15 cellular contexts compared by ENCODE assay signal in genomic region chr19:18308051-18308947, GRCh38. TPM values are rescaled to one million over a fixed set of nuclear protein-coding genes. Genes with fewer than 3 reads are reported as not detected.
DNase-seq lines count a peak whose midpoint lies in the region; ATAC-seq, FAIRE-seq and TF ChIP-seq lines count a peak whose summit lies in the region.
"Had no signal": no experiment of that assay in that cellular context is flagged by ENCODE, and none has a peak within 500 bp of the region (broad histone marks: within the 10 kb centered on the region; RNA-seq: fewer than 3 reads in every experiment).

No MANE protein-coding gene starts in this region.

- H3K27ac ChIP-seq in right lobe of liver = peak overlapping the region in 1 of 3 donors; percentile 62
- peak overlapping the region in 2 of 3 donors; percentile 65 to 96 for H3K27ac ChIP-seq in thyroid gland
- H3K27ac ChIP-seq: HL-60 had no signal

- CTCF ChIA-PET in activated B cell treated with CpG ODN at 0.5 μM for 24 hours (lab: Charles Lee) = interaction anchor here (1.3 to 4.4 kb wide), 3 partner anchors 9 to 28 kb away, joined by 3 to 37 read pairs (median 5); partner anchors contain the start of gene JUND

- DNase-seq in activated B cell treated with CpG ODN at 0.5 μM for 24 hours (no peak), right lobe of liver (peak in 2 of 3 donors; percentile 66 to 71), thyroid gland (no peak), frontal cortex (ENCODE audit: low spot score in 2 of 2) (no peak), amniotic stem cell (lab: John Stamatoyannopoulos, UW) (no peak)
- no peak for DNase-seq in NK-92 treated with Interleukin-12 subunit alpha and Interleukin-12 subunit beta, amount 100 ng/mL, for 24 hours (lab: John Stamatoyannopoulos, UW)
- DNase-seq: activated CD4-positive, alpha-beta T cell treated with anti-CD3 and anti-CD28 coated beads, Interleukin-2, amount 50 U/mL, for 1 hour; Calu3; mesendoderm; occipital lobe; stimulated activated CD4-positive, alpha-beta T cell treated with anti-CD3 and anti-CD28 coated beads, Interleukin-1b, Interleukin-23, amount 100 ng/mL, for 48 hours had no signal

- H3K4me3 ChIP-seq in right lobe of liver (no peak overlapping the region), thyroid gland (replicated peaks in 1 of 3) (no peak overlapping the region)

- H3K27me3 ChIP-seq in right lobe of liver (no peaks in the 10 kb centered on the region), thyroid gland (no peaks in the 10 kb centered on the region)

- no peak for ATAC-seq in activated B cell treated with CpG ODN at 0.5 μM for 24 hours (ENCODE audit: low read depth)
- ATAC-seq in right lobe of liver = peak in 2 of 4 donors; percentile 51 to 61
- ATAC-seq: esophagus mucosa had no signal

- H3K27ac Mint-ChIP-seq in activated B cell treated with CpG ODN at 0.5 μM for 24 hours = peak overlapping the region; percentile 95

- intact Hi-C loops in activated B cell treated with CpG ODN at 0.5 μM for 24 hours (cut with micrococcal nuclease) (no loop called here), right lobe of liver (cut with DNase I) (no loop called here), thyroid gland (cut with DNase I) (no loop called here)

- no peaks in the 10 kb centered on the region for H3K9me3 ChIP-seq in right lobe of liver
- no peaks in the 10 kb centered on the region for H3K9me3 ChIP-seq in thyroid gland

- no peak overlapping the region for H3K4me3 Mint-ChIP-seq in activated B cell treated with CpG ODN at 0.5 μM for 24 hours
- H3K4me3 Mint-ChIP-seq: T-helper 1 cell treated with Interleukin-12 subunit alpha and Interleukin-12 subunit beta and Interleukin-4 antibody, amounts not matched to agents 30 μg/mL and 1 μg/mL, for 36 hours had no signal

- H3K27me3 Mint-ChIP-seq in activated B cell treated with CpG ODN at 0.5 μM for 24 hours = no peaks in the 10 kb centered on the region

- H3K9me3 Mint-ChIP-seq in activated B cell treated with CpG ODN at 0.5 μM for 24 hours = no peaks in the 10 kb centered on the region
- H3K9me3 Mint-ChIP-seq: T-helper 1 cell treated with Interleukin-12 subunit alpha and Interleukin-12 subunit beta and Interleukin-4 antibody, amounts not matched to agents 30 μg/mL and 1 μg/mL, for 36 hours had no signal

- peaks cover 43% of the 10 kb centered on the region for H3K36me3 Mint-ChIP-seq in activated B cell treated with CpG ODN at 0.5 μM for 24 hours (ENCODE audit: low read depth)

- no peak for FAIRE-seq in frontal cortex (lab: Jason Lieb, UNC)

- POLR2A ChIA-PET in activated B cell treated with CpG ODN at 0.5 μM for 24 hours (lab: Charles Lee) = interaction anchor here (1.2 to 3.2 kb wide), 6 partner anchors 8 to 29 kb away, joined by 4 to 176 read pairs (median 8); partner anchors contain the start of genes JUND and LSM4

- peaks cover 0 to 4% (median under 1%) of the 10 kb centered on the region in 4 donors for H3K36me3 ChIP-seq in right lobe of liver
- peaks cover 7 to 10% of the 10 kb centered on the region in 2 donors for H3K36me3 ChIP-seq in thyroid gland

- H3K4me1 ChIP-seq in right lobe of liver (peaks cover 0 to 39% (median 1%) of the 10 kb centered on the region in 4 donors), thyroid gland (peaks cover 28 to 58% of the 10 kb centered on the region in 2 donors)

- WGBS in right lobe of liver (ENCODE audit: insufficient coverage, low coverage, low lambda C conversion rate, missing lambda C conversion rate) = 15% methylated on average over 2 of the region's 20 CpGs
- WGBS in thyroid gland, 2 donors = 74 to 87% methylated on average over 17 of the region's 20 CpGs

- peak; percentile 15 for TF ChIP-seq POLR2A in GM19099 (IDR thresholded peaks at IDR 0.05; ENCODE audit: extremely low read depth, insufficient read length, low read depth)
- no peak for TF ChIP-seq POLR2A in right lobe of liver (IDR thresholded peaks at IDR 0.05)
- no peak for TF ChIP-seq POLR2A in thyroid gland (IDR thresholded peaks at IDR 0.05)

- H3K4me1 Mint-ChIP-seq in activated B cell treated with CpG ODN at 0.5 μM for 24 hours = peaks cover 43% of the 10 kb centered on the region

- TF ChIP-seq CTCF in activated B cell treated with CpG ODN at 0.5 μM for 24 hours (IDR thresholded peaks at IDR 0.05) (no peak), right lobe of liver (IDR thresholded peaks at IDR 0.05) (no peak), thyroid gland (IDR thresholded peaks at IDR 0.05) (no peak)

RNA-seq across cellular contexts. Expression of gene LSM4, which starts 14.6 kb away (rescaled TPM):
- total RNA-seq in activated B cell treated with CpG ODN at 0.5 μM for 24 hours (59.2 and 70.3 TPM in 2 replicates), right lobe of liver (100 to 1,000 TPM in 2 of 6 experiments, 10 to 100 TPM in 4; 37.6 to 139 (median 47.3) TPM), thyroid gland (100 to 1,000 TPM in 2 of 4 donors, 10 to 100 TPM in 2; 55.2 to 203 (median 140) TPM), frontal cortex (80.3 TPM)

RNA-seq across cellular contexts. Expression of gene JUND, which starts 26.9 kb away (rescaled TPM):
- total RNA-seq in activated B cell treated with CpG ODN at 0.5 μM for 24 hours = 206 and 225 TPM in 2 replicates
- total RNA-seq in right lobe of liver = 100 to 1,000 TPM in 4 of 6 experiments, 10 to 100 TPM in 2; 29.3 to 188 (median 134) TPM
- 100 to 1,000 TPM; 193 to 394 (median 316) TPM for total RNA-seq in thyroid gland
- total RNA-seq in frontal cortex = 35.5 TPM

RNA-seq across cellular contexts. Expression of gene PGPEP1, which starts 32.1 kb away (rescaled TPM):
- total RNA-seq in activated B cell treated with CpG ODN at 0.5 μM for 24 hours (5.6 and 6.9 TPM in 2 replicates), right lobe of liver (10 to 100 TPM; 33.0 to 55.5 (median 40.7) TPM), thyroid gland (10 to 100 TPM; 23.5 to 44.0 (median 27.9) TPM), frontal cortex (18.3 TPM)

RNA-seq across cellular contexts. Expression of gene IQCN, which starts 34.0 kb away (rescaled TPM):
- total RNA-seq in activated B cell treated with CpG ODN at 0.5 μM for 24 hours = 15.6 and 17.8 TPM in 2 replicates
- total RNA-seq in right lobe of liver = 1 to 10 TPM in 5 of 6 experiments, under 1 TPM in 1; 0.82 to 5.3 (median 2.5) TPM
- 10 to 100 TPM in 1 of 4 donors, 1 to 10 TPM in 3; 5.7 to 17.0 (median 8.9) TPM for total RNA-seq in thyroid gland
- total RNA-seq in frontal cortex = 0.41 TPM

Comparison
In these comparisons a context has a peak if more than half of its experiments do, and no peak if none do; other contexts are left out.
1. DNase-seq: peak in right lobe of liver (2 of 3); none in activated B cell treated with CpG ODN at 0.5 μM for 24 hours (single experiment), thyroid gland (0 of 2), NK-92 treated with Interleukin-12 subunit alpha and Interleukin-12 subunit beta, amount 100 ng/mL, for 24 hours (single experiment), frontal cortex (0 of 2) and amniotic stem cell (single experiment).